ENCODE assay signal across 8 cellular contexts in the genomic region with DNA sequence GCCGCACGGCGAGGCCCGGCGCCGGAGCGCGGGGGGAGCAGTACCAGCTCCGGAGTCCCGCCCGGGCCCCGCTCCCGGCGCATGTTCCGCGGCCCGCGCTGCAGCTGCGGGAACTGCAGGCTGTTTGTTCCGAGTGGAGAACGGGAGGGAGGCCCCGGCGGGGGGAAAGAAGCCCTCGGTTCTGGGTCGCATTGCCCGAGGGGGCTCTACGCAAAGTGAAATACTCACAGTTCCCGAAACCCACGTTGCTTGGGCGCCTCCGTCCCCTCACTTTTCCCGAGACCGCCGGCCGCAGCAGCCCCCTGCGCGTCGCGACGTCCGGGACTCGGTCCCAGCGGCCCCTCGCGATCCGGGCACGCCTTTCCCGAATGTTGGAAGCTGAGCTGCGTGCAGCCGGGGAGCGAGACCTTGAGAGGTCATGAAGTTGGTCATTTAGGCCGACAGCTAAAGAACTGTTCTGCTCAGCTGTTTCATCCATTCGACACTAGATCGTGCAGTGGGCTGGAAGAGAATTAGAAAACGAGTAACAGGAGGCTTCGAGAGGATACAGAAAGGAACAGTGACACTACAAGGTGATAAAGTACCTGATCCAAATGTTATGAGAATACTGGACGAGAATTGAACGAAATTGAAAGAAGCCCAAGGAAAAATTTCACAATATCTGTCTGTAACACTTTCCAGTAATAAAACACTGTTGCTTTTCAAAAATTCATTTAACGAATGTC. TPM values are rescaled to one million over a fixed set of nuclear protein-coding genes. Genes with fewer than 3 reads are reported as not detected.
DNase-seq lines count a peak whose midpoint lies in the region; ATAC-seq and TF ChIP-seq lines count a peak whose summit lies in the region.

No MANE protein-coding gene starts in this region.

- H3K4me1 ChIP-seq in PC-9 (replicated peaks; ENCODE audit: insufficient read depth), result peaks cover 24% of the 10 kb centered on the region

- intact Hi-C loops in PC-9 (cut with micrococcal nuclease; ENCODE audit: unreplicated experiment), result loop anchor here (1.0 to 5.0 kb wide), 3 partner anchors 16 to 847 kb away; no protein-coding TSS in a partner anchor
- intact Hi-C loops in lower leg skin (cut with DNase I; ENCODE audit: low total_unique reads), result no loop called here

- no peaks in the 10 kb centered on the region for H3K36me3 ChIP-seq in PC-9 (ENCODE audit: low read depth)

- H3K4me1 Mint-ChIP-seq in chondrocyte (ENCODE audit: low read depth), result peaks cover 11% of the 10 kb centered on the region

- peak overlapping the region; percentile 78 for H3K4me3 Mint-ChIP-seq in chondrocyte (ENCODE audit: unreplicated experiment)

- peak overlapping the region; percentile 93 for H2AFZ ChIP-seq in PC-9

- H3K27me3 ChIP-seq in PC-9 (ENCODE audit: insufficient read depth, low read depth), result no peaks in the 10 kb centered on the region

- H3K79me2 ChIP-seq in PC-9 (ENCODE audit: low read depth), result peaks cover 40% of the 10 kb centered on the region

- H3K27ac Mint-ChIP-seq in chondrocyte (ENCODE audit: unreplicated experiment), result peak overlapping the region; percentile 67

- no peaks in the 10 kb centered on the region for H4K20me1 ChIP-seq in PC-9 (ENCODE audit: insufficient read depth)

- CTCF ChIA-PET in PC-9 (lab: Charles Lee), result interaction anchor here (1.1 to 1.7 kb wide), 4 partner anchors 12 to 98 kb away, joined by 6 to 7 read pairs (median 6); partner anchors contain the start of gene PARP1

- TF ChIP-seq CTCF in PC-9 (conservative IDR thresholded peaks at IDR 0.05) (no peak), chondrocyte (IDR thresholded peaks at IDR 0.05) (peak; percentile 24), lower leg skin (IDR thresholded peaks at IDR 0.05) (no peak)

- no peaks in the 10 kb centered on the region for H3K9me3 ChIP-seq in PC-9 (ENCODE audit: insufficient read depth, low read depth)

- no peaks in the 10 kb centered on the region; the same call in 1 of the 2 replicates for H3F3A ChIP-seq in PC-9 (ENCODE audit: insufficient read depth, low read depth)

- no peaks in the 10 kb centered on the region for H3K9me2 ChIP-seq in PC-9 (ENCODE audit: insufficient read depth)

- H3K36me3 Mint-ChIP-seq in chondrocyte (ENCODE audit: low read depth), result no peaks in the 10 kb centered on the region

- no peaks in the 10 kb centered on the region for H3K9me3 Mint-ChIP-seq in chondrocyte (ENCODE audit: low read depth)

- DNase-seq in stimulated activated CD4-positive, alpha-beta T cell treated with anti-CD3 and anti-CD28 coated beads, TNF-alpha, amount 100 ng/mL, for 24 hours (ENCODE audit: low read depth in 3 of 3), result peak in 2 of 3 experiments; percentile 29 to 56
- DNase-seq in stimulated activated CD4-positive, alpha-beta T cell treated with anti-CD3 and anti-CD28 coated beads, Interleukin-4, amount 100 ng/mL, for 1 hour, result no peak
- DNase-seq in PC-9, result no peak
- no peak for DNase-seq in chondrocyte (ENCODE audit: low spot score)
- DNase-seq in lower leg skin (ENCODE audit: low spot score in 2 of 2), result peak in 1 of 2 donors; percentile 87
- DNase-seq in substantia nigra (lab: John Stamatoyannopoulos, UW), result peak in 24 of 49 donors; percentile 14 to 74 (median 39)
- DNase-seq in mucosa of gallbladder (ENCODE audit: low spot score), result no peak

- H3K27me3 Mint-ChIP-seq in chondrocyte (ENCODE audit: low read depth), result peaks cover 4% of the 10 kb centered on the region

- no peak for TF ChIP-seq POLR2A in lower leg skin (IDR thresholded peaks at IDR 0.05)

- ATAC-seq in HG02981 (IDR thresholded peaks at IDR 0.05; ENCODE audit: unreplicated experiment), result peak; percentile 50

- WGBS in lower leg skin, 2 donors, result 1 to 4% methylated on average over 12 to 59 of the region's 59 CpGs

- peak overlapping the region; percentile 99 for H3K4me3 ChIP-seq in PC-9
- peak overlapping the region; percentile 43 for H3K4me3 ChIP-seq in lower leg skin (ENCODE audit: low read depth, poor library complexity, severe bottlenecking)

- POLR2A ChIA-PET in PC-9 (lab: Charles Lee; ENCODE audit: unreplicated experiment), result interaction anchor here (0.5 to 0.7 kb wide), 5 partner anchors 12 to 1902 kb away, joined by 3 to 6 read pairs (median 5); no protein-coding TSS in a partner anchor

- BruUV-seq in PC-9 (replicated peaks; lab: Mats Ljungman, UMichigan), result TSS peak; percentile 92

- H3K4me2 ChIP-seq in PC-9, result peak overlapping the region; percentile 90

- H3K27ac ChIP-seq in PC-9, result no peak overlapping the region
- peak overlapping the region; percentile 38 for H3K27ac ChIP-seq in substantia nigra (ENCODE audit: low read depth, low read length, poor library complexity, severe bottlenecking)

RNA-seq across cellular contexts. Expression of gene LIN9, which starts 0.6 kb away (rescaled TPM):
- total RNA-seq in PC-9 (2021) (10.0 and 12.1 TPM in 2 replicates), chondrocyte (2.1 to 3.0 TPM (median 2.2 TPM) in 3 replicates), lower leg skin (1 to 10 TPM; 3.8 to 5.7 (median 4.9) TPM), mucosa of gallbladder (1.8 TPM)

Comparison
In these comparisons a context has a peak if more than half of its experiments do, and no peak if none do; other contexts are left out.
1. DNase-seq: peak in stimulated activated CD4-positive, alpha-beta T cell treated with anti-CD3 and anti-CD28 coated beads, TNF-alpha, amount 100 ng/mL, for 24 hours (2 of 3); none in stimulated activated CD4-positive, alpha-beta T cell treated with anti-CD3 and anti-CD28 coated beads, Interleukin-4, amount 100 ng/mL, for 1 hour (single experiment), PC-9 (0 of 2), chondrocyte (single experiment) and mucosa of gallbladder (single experiment).